8 cellular contexts compared by ENCODE assay signal in the genomic region with DNA sequence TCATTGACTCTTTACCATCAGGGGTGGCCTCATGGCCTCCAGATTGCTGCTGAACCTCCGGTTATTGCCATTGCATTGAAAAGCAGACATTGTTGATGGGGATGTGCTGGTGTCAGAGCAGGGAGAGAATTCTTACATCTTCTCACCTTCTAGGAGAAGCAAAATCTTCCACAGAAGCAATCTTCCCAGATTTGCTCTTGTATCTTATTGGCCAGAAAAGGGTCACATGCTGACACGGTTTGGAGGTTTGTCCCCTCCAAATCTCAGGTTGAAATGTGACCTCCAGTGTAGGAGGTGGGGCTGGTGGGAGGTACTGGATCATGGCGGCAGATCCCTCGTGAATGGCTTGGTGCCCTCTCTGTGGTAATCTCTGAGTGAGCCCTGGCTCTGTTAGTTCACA. TPM values are rescaled to one million over a fixed set of nuclear protein-coding genes. Genes with fewer than 3 reads are reported as not detected.
"Had no signal": no experiment of that assay in that cellular context is flagged by ENCODE, and none has a peak within 500 bp of the region (broad histone marks: within the 10 kb centered on the region; RNA-seq: fewer than 3 reads in every experiment).

No MANE protein-coding gene starts in this region.

- DNase-seq: H9, HCEC 1CT had no signal

- H3K27me3 Mint-ChIP-seq: IgD-negative memory B cell had no signal

- H3K27ac Mint-ChIP-seq: GM23338, H9, IgD-negative memory B cell had no signal

- H3K4me3 ChIP-seq: GM23338 had no signal

- H3K9me3 Mint-ChIP-seq: IgD-negative memory B cell had no signal

- ATAC-seq: GM23338 had no signal

- FAIRE-seq: H1, H54, HTR-8/SVneo had no signal

- H3K4me2 ChIP-seq: GM23338 had no signal

- H2AFZ ChIP-seq: GM23338 had no signal

- H3K4me3 Mint-ChIP-seq: GM23338, H9, IgD-negative memory B cell had no signal

RNA-seq across cellular contexts. Expression of gene SLC13A3, which starts 27.3 kb away (rescaled TPM):
- total RNA-seq: HT-29 had no signal
- polyA plus RNA-seq: IgD-negative memory B cell had no signal

RNA-seq across cellular contexts. Expression of gene SLC2A10, which starts 30.9 kb away (rescaled TPM):
- polyA plus RNA-seq: IgD-negative memory B cell had no signal
